Comparison of ENCODE assay signal across 1 cellular context in the genomic region with DNA sequence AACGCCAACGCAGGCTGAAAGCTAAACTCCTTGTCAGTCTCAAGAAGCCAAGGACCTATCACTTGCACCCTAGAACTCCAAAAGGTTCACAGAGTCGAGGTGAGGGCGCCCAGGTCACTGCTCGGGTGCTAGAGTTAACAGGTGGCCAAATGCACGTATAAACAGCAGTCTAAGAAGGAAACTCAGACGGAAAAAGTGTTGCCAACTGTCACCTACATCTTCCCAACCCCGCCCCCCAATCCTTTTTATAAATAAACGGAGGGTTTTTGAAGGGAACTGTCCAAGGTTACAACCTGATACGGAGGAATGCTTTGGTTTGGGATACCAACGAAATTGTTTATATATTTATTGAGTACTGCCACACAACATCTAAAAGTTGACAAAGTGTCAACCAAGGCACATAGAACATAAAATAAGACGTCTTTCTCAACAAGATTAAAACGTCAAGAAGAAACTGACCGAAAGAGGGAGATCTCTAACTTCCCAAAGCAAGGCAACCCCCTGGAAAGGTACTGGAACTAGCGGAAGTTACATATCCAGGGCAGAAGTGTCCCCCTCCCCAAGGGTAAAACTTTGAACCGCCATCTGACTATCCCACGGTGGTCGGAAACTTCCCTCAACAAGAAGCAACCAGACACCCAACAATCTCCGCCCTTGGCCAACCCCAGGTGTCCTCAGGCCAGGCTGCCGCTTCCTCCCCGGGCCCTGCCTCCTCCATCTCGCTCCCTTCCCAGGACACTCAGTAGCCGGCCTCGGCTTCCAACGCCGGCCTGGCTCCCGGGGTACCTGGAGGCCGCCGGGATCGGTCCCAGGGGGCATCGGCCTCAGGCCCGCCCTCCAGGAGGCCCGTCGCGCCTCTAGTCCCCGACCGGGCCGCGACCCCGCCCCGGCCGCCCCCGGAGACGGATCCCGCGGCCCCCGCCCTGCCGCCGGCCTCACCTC.
TF ChIP-seq lines count a peak whose summit lies in the region.

No MANE protein-coding gene starts in this region.

TF ChIP-seq in H1, 55 proteins besides CTCF, POLR2A, EP300 and RAD21:
- TF ChIP-seq ASH2L (IDR thresholded peaks at IDR 0.05; ENCODE audit: low read length) (peak; percentile 37), MAFK (IDR thresholded peaks at IDR 0.05; ENCODE audit: low read depth, low read length) (no peak), SIN3A (conservative IDR thresholded peaks at IDR 0.05 in 1 of 2, IDR thresholded peaks at IDR 0.05 in 1 of 2; ENCODE audit: low read depth in 1 of 2, low read length in 2 of 2) (peak; percentile 52 to 91; a peak in 3 of 4 replicates)
